ENCODE assay signal across 19 cellular contexts in the genomic region with DNA sequence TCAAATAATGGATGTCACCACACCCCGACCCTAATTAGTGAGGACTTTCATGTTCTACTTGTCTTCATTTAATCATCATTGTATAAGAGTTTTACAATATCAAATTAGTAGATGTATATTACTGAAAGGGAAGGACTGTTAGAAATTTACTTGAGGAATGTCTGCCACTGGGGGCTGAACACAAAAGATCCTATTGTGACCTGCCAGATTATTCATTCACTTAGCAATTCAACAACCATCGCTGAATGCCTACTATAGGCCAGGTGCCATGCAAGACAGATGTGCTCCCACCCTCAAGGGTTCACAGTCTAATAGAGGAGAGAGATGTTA. TPM values are rescaled to one million over a fixed set of nuclear protein-coding genes. Genes with fewer than 3 reads are reported as not detected.
A peak's percentile ranks its signal among the peaks of the same experiment; 100 is the strongest.
DNase-seq lines count a peak whose midpoint lies in the region; ATAC-seq and TF ChIP-seq lines count a peak whose summit lies in the region.
"Had no signal": no experiment of that assay in that cellular context is flagged by ENCODE, and none has a peak within 500 bp of the region (broad histone marks: within the 10 kb centered on the region; RNA-seq: fewer than 3 reads in every experiment).

No MANE protein-coding gene starts in this region.

- no peak for TF ChIP-seq POLR2A in prostate gland (IDR thresholded peaks at IDR 0.05)

- peaks cover 16% of the 10 kb centered on the region in 2 experiments for H3K4me1 Mint-ChIP-seq in H9

- no peak overlapping the region for H3K9ac ChIP-seq in H9 (ENCODE audit: extremely low read depth, insufficient read length, low read length)

- peak overlapping the region; percentile 7 for H2AFZ ChIP-seq in H9 (ENCODE audit: low read length)

- H4K91ac ChIP-seq in H9 (ENCODE audit: insufficient read length, low read depth, low read length) = no peak overlapping the region

- no peak overlapping the region for H4K8ac ChIP-seq in H9 (replicated peaks; ENCODE audit: insufficient read length, low read depth, low read length)

- no CpG with 5 or more reads among the region's 2 CpGs for WGBS in H9 (ENCODE audit: extremely low coverage, insufficient read length, low lambda C conversion rate)
- 48% methylated on average over 2 of the region's 2 CpGs for WGBS in prostate gland

- TF ChIP-seq CTCF in H9 (conservative IDR thresholded peaks at IDR 0.05) = no peak
- no peak for TF ChIP-seq CTCF in RWPE2 (IDR thresholded peaks at IDR 0.05; ENCODE audit: poor library complexity, severe bottlenecking)
- TF ChIP-seq CTCF in prostate gland (IDR thresholded peaks at IDR 0.05) = no peak

- DNase-seq in NCI-H1694 (lab: John Stamatoyannopoulos, UW) (peak; percentile 20), NCI-H1694 treated with DMSO at 0.1 percent for 48 hours (lab: John Stamatoyannopoulos, UW) (no peak), H9 (no peak), RWPE2 (ENCODE audit: low spot score) (no peak), kidney glomerular epithelial cell (lab: John Stamatoyannopoulos, UW) (peak; percentile 18), prostate gland (ENCODE audit: low spot score) (no peak), GM19240 (ENCODE audit: insufficient read length, low spot score) (no peak), NCI-H774 (lab: John Stamatoyannopoulos, UW) (no peak)
- DNase-seq: 8988T; activated CD4-positive, alpha-beta T cell treated with anti-CD3 and anti-CD28 coated beads for 48 hours; activated naive CD8-positive, alpha-beta T cell treated with anti-CD3 and anti-CD28 coated beads for 36 hours; brain microvascular endothelial cell; cortex of kidney; glutamatergic neuron; left lung; MG63; NCI-H1436; retina had no signal

- H3K27me3 ChIP-seq in H9 (ENCODE audit: insufficient read depth, low read length) = no peaks in the 10 kb centered on the region
- no peaks in the 10 kb centered on the region for H3K27me3 ChIP-seq in RWPE2 (ENCODE audit: insufficient read depth, poor library complexity, severe bottlenecking)
- no peaks in the 10 kb centered on the region for H3K27me3 ChIP-seq in prostate gland (replicated peaks; ENCODE audit: insufficient read depth)
- H3K27me3 ChIP-seq: brain microvascular endothelial cell, left lung, MG63, spleen had no signal

- ATAC-seq in RWPE2 (ENCODE audit: low read depth) = no peak; the same call in 1 of the 3 replicates
- ATAC-seq: left lung had no signal

- H2BK120ac ChIP-seq in H9 (ENCODE audit: low read depth, low read length, poor library complexity, severe bottlenecking) = no peak overlapping the region

- no peak overlapping the region for H2AK5ac ChIP-seq in H9 (ENCODE audit: insufficient read length, low read length)

- H3K36me3 Mint-ChIP-seq in H9 (ENCODE audit: insufficient read depth in 1 of 3, low read depth in 3 of 3) = peaks cover 0 to 15% (median 5%) of the 10 kb centered on the region in 3 experiments; a peak in 4 of 7 replicates

- H3K79me2 ChIP-seq in H9 (ENCODE audit: insufficient read depth, low read length) = no peaks in the 10 kb centered on the region

- H3K27ac ChIP-seq in H9 (ENCODE audit: insufficient read length, low read depth, low read length) = no peak overlapping the region
- peak overlapping the region; percentile 96 for H3K27ac ChIP-seq in RWPE2 (ENCODE audit: poor library complexity, severe bottlenecking)
- no peak overlapping the region for H3K27ac ChIP-seq in prostate gland
- H3K27ac ChIP-seq: brain microvascular endothelial cell, left lung, spleen had no signal

- H3K9me3 ChIP-seq in H9 (ENCODE audit: control insufficient read depth, low read depth, low read length) (no peaks in the 10 kb centered on the region), RWPE2 (ENCODE audit: severe bottlenecking) (peaks cover 2% of the 10 kb centered on the region), prostate gland (no peaks in the 10 kb centered on the region)
- H3K9me3 ChIP-seq: left lung, MG63, spleen had no signal

- no peak overlapping the region for H2BK20ac ChIP-seq in H9 (ENCODE audit: low read depth, low read length, poor library complexity, severe bottlenecking)

- H3K4me3 ChIP-seq in RWPE2 (ENCODE audit: severe bottlenecking) (no peak overlapping the region), prostate gland (no peak overlapping the region)
- H3K4me3 ChIP-seq: left lung, MG63, spleen had no signal

- peaks cover 36% of the 10 kb centered on the region for H3K36me3 ChIP-seq in RWPE2 (ENCODE audit: low read depth)
- H3K36me3 ChIP-seq in prostate gland = no peaks in the 10 kb centered on the region
- H3K36me3 ChIP-seq: MG63 had no signal

- no peak overlapping the region for H3K18ac ChIP-seq in H9 (ENCODE audit: insufficient read length, low read depth, low read length)

- no peaks in the 10 kb centered on the region for H3K79me1 ChIP-seq in H9 (ENCODE audit: insufficient read depth, low read depth, low read length, poor library complexity, severe bottlenecking)

- H2BK5ac ChIP-seq in H9 (ENCODE audit: insufficient read length, low read length) = no peak overlapping the region

- intact Hi-C loops in prostate gland (cut with DNase I) = no loop called here

- H3K23ac ChIP-seq in H9 (ENCODE audit: insufficient read length, low read depth, low read length) = no peak overlapping the region

- peaks cover 3 to 6% of the 10 kb centered on the region in 2 experiments; a peak in 3 of 5 replicates for H3K9me3 Mint-ChIP-seq in H9
- H3K9me3 Mint-ChIP-seq: activated naive CD8-positive, alpha-beta T cell treated with anti-CD3 and anti-CD28 coated beads for 36 hours had no signal

- no peaks in the 10 kb centered on the region for H4K20me1 ChIP-seq in H9 (ENCODE audit: control insufficient read depth, insufficient read depth, insufficient read length)

- no peak overlapping the region for H3K4me3 Mint-ChIP-seq in H9
- H3K4me3 Mint-ChIP-seq: activated naive CD8-positive, alpha-beta T cell treated with anti-CD3 and anti-CD28 coated beads for 36 hours had no signal

- no peak overlapping the region for H3T11ph ChIP-seq in H9 (ENCODE audit: low read length)

- H3K27ac Mint-ChIP-seq in H9 = peak overlapping the region; percentile 8 to 84 (median 48); a peak in 2 of 7 replicates

- H3K27me3 Mint-ChIP-seq in H9 (ENCODE audit: low read depth) = no peaks in the 10 kb centered on the region
- H3K27me3 Mint-ChIP-seq: activated naive CD8-positive, alpha-beta T cell treated with anti-CD3 and anti-CD28 coated beads for 36 hours had no signal

- H3K4ac ChIP-seq in H9 (ENCODE audit: low read depth, low read length) = no peak overlapping the region

- H4K5ac ChIP-seq in H9 (ENCODE audit: insufficient read length, low read depth, low read length) = no peak overlapping the region

- H2BK12ac ChIP-seq in H9 (ENCODE audit: insufficient read length, low read depth, low read length) = no peak overlapping the region

- H2BK15ac ChIP-seq in H9 (ENCODE audit: low read depth, low read length) = no peak overlapping the region

- no peak overlapping the region for H3K14ac ChIP-seq in H9 (ENCODE audit: insufficient read depth, low read length)

- no peak overlapping the region for H3K4me2 ChIP-seq in H9 (ENCODE audit: insufficient read depth, insufficient read length, low read length)

- H3K23me2 ChIP-seq in H9 (ENCODE audit: insufficient read length, low read depth, low read length, poor library complexity, severe bottlenecking) = no peaks in the 10 kb centered on the region

- H3K4me1 ChIP-seq in H9 (ENCODE audit: insufficient read depth, low read length) (peaks cover 5% of the 10 kb centered on the region; the same call in 1 of the 2 replicates), RWPE2 (ENCODE audit: insufficient read depth, poor library complexity, severe bottlenecking) (peaks cover 23% of the 10 kb centered on the region), prostate gland (replicated peaks) (no peaks in the 10 kb centered on the region)
- H3K4me1 ChIP-seq: left lung had no signal

- no peak overlapping the region for H3K56ac ChIP-seq in H9 (ENCODE audit: insufficient read length, low read depth, low read length)

RNA-seq across cellular contexts. Expression of a gene that starts 8.0 kb away (rescaled TPM):
- 46.8 and 50.8 TPM in 2 replicates for total RNA-seq in H9 (2021)
- 100 to 1,000 TPM; 108 to 158 TPM for total RNA-seq in prostate gland

RNA-seq across cellular contexts. Expression of a gene that starts 19.5 kb away (rescaled TPM):
- total RNA-seq in H9 (2021) (20.0 and 20.8 TPM in 2 replicates), prostate gland (10 to 100 TPM; 11.8 to 22.7 TPM)

RNA-seq across cellular contexts. Expression of a gene that starts 53.2 kb away (rescaled TPM):
- total RNA-seq in H9 (2021) (18.9 and 22.7 TPM in 2 replicates), prostate gland (10 to 100 TPM; 26.3 to 48.3 TPM)

Comparison
In these comparisons a context has a peak if more than half of its experiments do, and no peak if none do; other contexts are left out.
1. DNase-seq: peak in NCI-H1694 (single experiment) and kidney glomerular epithelial cell (single experiment); none in NCI-H1694 treated with DMSO at 0.1 percent for 48 hours (single experiment), H9 (single experiment), RWPE2 (single experiment), prostate gland (single experiment), GM19240 (single experiment) and NCI-H774 (single experiment).